ENCODE assay signal across 1 cellular context in the genomic region with DNA sequence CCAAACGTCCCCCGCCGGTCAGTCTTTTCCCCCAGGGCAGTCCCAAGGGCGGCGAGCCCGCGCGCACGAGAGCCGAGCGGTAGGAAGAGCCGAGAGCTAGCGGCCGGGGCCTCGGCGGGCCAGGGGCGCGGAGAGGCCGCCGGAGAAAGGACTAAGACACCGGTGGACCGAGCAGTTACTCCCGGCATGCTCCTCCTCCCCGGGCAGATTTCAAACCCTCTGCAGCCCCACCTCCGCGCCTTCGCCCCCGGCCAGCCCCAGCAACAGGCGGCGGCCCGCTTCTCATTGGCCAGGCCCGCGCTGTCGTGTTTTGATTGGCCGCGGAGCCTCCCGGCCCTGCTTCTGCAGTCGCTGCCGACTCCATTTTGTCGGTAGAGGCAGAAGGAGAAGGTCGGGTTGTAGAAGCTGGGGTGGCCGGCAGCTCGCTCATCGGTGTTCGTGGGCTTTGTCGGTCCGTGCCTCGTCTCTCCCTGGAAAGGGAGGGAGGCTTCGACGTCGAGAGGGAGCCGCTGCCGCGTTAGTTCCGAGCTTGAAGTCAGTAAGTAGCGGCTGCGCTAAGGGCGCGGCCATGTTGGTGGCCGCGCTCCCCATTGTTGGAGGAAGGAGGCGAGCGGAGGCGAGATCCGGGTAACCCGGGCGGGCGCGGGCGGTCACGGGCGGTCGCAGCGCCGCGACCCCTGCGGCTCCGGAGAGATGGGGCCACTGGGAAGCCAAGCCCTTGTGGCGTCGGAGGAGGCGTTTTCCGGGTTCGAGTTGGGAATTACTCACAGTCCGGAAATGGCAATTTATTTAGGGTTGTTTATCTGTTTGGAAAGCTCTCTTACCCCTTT.
TF ChIP-seq lines count a peak whose summit lies in the region.

PNRC2 (plus strand) TSS at position 368 of the 830 bp plus-strand sequence. CDS start 1,630 bp downstream, outside the sequence.

TF ChIP-seq in HepG2, 621 proteins besides CTCF, POLR2A, EP300 and RAD21 (continued from another document and continues in another):
- TF ChIP-seq, protein P1, sequence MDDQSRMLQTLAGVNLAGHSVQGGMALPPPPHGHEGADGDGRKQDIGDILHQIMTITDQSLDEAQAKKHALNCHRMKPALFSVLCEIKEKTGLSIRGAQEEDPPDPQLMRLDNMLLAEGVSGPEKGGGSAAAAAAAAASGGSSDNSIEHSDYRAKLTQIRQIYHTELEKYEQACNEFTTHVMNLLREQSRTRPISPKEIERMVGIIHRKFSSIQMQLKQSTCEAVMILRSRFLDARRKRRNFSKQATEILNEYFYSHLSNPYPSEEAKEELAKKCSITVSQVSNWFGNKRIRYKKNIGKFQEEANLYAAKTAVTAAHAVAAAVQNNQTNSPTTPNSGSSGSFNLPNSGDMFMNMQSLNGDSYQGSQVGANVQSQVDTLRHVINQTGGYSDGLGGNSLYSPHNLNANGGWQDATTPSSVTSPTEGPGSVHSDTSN (CRISPR knock-in tag; IDR thresholded peaks at IDR 0.05; ENCODE audit: borderline replicate concordance) = 0 out of 2 replicates have a peak, but pooled peaks have one; percentile 57
- TF ChIP-seq THAP11 (CRISPR knock-in tag; IDR thresholded peaks at IDR 0.05) (peak; percentile 77), HHEX (CRISPR knock-in tag; IDR thresholded peaks at IDR 0.05) (no peak), LCORL (IDR thresholded peaks at IDR 0.05) (no peak), LCORL (CRISPR knock-in tag; IDR thresholded peaks at IDR 0.05) (peak; percentile 58), AKAP8 (CRISPR knock-in tag; IDR thresholded peaks at IDR 0.05) (no peak), FOXK2 (IDR thresholded peaks at IDR 0.05) (no peak), TBX2 (CRISPR knock-in tag; IDR thresholded peaks at IDR 0.05; ENCODE audit: borderline replicate concordance) (peak; percentile 51), TBX3 (IDR thresholded peaks at IDR 0.05; ENCODE audit: borderline replicate concordance) (no peak), ZBTB7A (CRISPR knock-in tag; IDR thresholded peaks at IDR 0.05) (no peak), ZBTB49 (CRISPR knock-in tag; IDR thresholded peaks at IDR 0.05; ENCODE audit: borderline replicate concordance) (no peak), NFKBIZ (CRISPR knock-in tag; IDR thresholded peaks at IDR 0.05) (peak; percentile 74; the same call in 1 of the 2 replicates), ZSCAN12 (CRISPR knock-in tag; IDR thresholded peaks at IDR 0.05) (no peak), EEA1 (CRISPR knock-in tag; IDR thresholded peaks at IDR 0.05; ENCODE audit: borderline replicate concordance) (no peak), ZNF20 (CRISPR knock-in tag; IDR thresholded peaks at IDR 0.05) (0 out of 2 replicates have a peak, but pooled peaks have one; percentile 38), ZNF121 (CRISPR knock-in tag; IDR thresholded peaks at IDR 0.05) (no peak), ATAD3A (CRISPR knock-in tag; IDR thresholded peaks at IDR 0.05) (no peak), TOPORS (CRISPR knock-in tag; IDR thresholded peaks at IDR 0.05) (peak; percentile 61; the same call in 1 of the 2 replicates), NRL (CRISPR knock-in tag; IDR thresholded peaks at IDR 0.05; ENCODE audit: borderline replicate concordance) (no peak; the same call in 1 of the 2 replicates), CERS6 (CRISPR knock-in tag; IDR thresholded peaks at IDR 0.05) (no peak), ZKSCAN5 (CRISPR knock-in tag; IDR thresholded peaks at IDR 0.05) (no peak), ZNF343 (CRISPR knock-in tag; IDR thresholded peaks at IDR 0.05) (peak; percentile 59; the same call in 1 of the 2 replicates), AGO2 (optimal IDR thresholded peaks at IDR 0.05; ENCODE audit: low read depth, low read length) (peak; percentile 93), CREB1 (IDR thresholded peaks at IDR 0.05) (peak; percentile 53), CREB1 (CRISPR knock-in tag; IDR thresholded peaks at IDR 0.05) (peak; percentile 70), GTF3A (CRISPR knock-in tag; conservative IDR thresholded peaks at IDR 0.05) (0 out of 2 replicates have a peak, but pooled peaks have one; percentile 63), NFYC (CRISPR knock-in tag; IDR thresholded peaks at IDR 0.05) (peak; percentile 94), CEBPG (CRISPR knock-in tag; IDR thresholded peaks at IDR 0.05) (no peak; the same call in 1 of the 2 replicates)
- TF ChIP-seq, protein P2, sequence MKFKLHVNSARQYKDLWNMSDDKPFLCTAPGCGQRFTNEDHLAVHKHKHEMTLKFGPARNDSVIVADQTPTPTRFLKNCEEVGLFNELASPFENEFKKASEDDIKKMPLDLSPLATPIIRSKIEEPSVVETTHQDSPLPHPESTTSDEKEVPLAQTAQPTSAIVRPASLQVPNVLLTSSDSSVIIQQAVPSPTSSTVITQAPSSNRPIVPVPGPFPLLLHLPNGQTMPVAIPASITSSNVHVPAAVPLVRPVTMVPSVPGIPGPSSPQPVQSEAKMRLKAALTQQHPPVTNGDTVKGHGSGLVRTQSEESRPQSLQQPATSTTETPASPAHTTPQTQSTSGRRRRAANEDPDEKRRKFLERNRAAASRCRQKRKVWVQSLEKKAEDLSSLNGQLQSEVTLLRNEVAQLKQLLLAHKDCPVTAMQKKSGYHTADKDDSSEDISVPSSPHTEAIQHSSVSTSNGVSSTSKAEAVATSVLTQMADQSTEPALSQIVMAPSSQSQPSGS (CRISPR knock-in tag; IDR thresholded peaks at IDR 0.05) = peak; percentile 75
- TF ChIP-seq, protein P3, sequence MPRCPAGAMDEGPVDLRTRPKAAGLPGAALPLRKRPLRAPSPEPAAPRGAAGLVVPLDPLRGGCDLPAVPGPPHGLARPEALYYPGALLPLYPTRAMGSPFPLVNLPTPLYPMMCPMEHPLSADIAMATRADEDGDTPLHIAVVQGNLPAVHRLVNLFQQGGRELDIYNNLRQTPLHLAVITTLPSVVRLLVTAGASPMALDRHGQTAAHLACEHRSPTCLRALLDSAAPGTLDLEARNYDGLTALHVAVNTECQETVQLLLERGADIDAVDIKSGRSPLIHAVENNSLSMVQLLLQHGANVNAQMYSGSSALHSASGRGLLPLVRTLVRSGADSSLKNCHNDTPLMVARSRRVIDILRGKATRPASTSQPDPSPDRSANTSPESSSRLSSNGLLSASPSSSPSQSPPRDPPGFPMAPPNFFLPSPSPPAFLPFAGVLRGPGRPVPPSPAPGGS (CRISPR knock-in tag; IDR thresholded peaks at IDR 0.05) = no peak
- TF ChIP-seq, protein P4, sequence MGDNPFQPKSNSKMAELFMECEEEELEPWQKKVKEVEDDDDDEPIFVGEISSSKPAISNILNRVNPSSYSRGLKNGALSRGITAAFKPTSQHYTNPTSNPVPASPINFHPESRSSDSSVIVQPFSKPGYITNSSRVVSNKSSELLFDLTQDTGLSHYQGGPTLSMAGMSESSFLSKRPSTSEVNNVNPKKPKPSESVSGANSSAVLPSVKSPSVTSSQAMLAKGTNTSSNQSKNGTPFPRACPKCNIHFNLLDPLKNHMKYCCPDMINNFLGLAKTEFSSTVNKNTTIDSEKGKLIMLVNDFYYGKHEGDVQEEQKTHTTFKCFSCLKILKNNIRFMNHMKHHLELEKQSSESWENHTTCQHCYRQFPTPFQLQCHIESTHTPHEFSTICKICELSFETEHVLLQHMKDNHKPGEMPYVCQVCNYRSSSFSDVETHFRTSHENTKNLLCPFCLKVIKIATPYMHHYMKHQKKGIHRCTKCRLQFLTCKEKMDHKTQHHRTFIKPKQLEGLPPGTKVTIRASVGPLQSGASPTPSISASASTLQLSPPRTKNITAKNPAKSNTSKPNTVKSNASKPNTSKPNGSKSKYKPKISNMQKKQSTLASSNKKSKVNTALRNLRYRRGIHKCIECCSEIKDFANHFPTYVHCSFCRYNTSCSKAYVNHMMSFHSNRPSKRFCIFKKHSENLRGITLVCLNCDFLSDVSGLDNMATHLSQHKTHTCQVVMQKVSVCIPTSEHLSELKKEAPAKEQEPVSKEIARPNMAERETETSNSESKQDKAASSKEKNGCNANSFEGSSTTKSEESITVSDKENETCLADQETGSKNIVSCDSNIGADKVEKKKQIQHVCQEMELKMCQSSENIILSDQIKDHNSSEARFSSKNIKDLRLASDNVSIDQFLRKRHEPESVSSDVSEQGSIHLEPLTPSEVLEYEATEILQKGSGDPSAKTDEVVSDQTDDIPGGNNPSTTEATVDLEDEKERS (CRISPR knock-in tag; IDR thresholded peaks at IDR 0.05) = peak; percentile 61; the same call in 1 of the 2 replicates
- TF ChIP-seq, protein P5, sequence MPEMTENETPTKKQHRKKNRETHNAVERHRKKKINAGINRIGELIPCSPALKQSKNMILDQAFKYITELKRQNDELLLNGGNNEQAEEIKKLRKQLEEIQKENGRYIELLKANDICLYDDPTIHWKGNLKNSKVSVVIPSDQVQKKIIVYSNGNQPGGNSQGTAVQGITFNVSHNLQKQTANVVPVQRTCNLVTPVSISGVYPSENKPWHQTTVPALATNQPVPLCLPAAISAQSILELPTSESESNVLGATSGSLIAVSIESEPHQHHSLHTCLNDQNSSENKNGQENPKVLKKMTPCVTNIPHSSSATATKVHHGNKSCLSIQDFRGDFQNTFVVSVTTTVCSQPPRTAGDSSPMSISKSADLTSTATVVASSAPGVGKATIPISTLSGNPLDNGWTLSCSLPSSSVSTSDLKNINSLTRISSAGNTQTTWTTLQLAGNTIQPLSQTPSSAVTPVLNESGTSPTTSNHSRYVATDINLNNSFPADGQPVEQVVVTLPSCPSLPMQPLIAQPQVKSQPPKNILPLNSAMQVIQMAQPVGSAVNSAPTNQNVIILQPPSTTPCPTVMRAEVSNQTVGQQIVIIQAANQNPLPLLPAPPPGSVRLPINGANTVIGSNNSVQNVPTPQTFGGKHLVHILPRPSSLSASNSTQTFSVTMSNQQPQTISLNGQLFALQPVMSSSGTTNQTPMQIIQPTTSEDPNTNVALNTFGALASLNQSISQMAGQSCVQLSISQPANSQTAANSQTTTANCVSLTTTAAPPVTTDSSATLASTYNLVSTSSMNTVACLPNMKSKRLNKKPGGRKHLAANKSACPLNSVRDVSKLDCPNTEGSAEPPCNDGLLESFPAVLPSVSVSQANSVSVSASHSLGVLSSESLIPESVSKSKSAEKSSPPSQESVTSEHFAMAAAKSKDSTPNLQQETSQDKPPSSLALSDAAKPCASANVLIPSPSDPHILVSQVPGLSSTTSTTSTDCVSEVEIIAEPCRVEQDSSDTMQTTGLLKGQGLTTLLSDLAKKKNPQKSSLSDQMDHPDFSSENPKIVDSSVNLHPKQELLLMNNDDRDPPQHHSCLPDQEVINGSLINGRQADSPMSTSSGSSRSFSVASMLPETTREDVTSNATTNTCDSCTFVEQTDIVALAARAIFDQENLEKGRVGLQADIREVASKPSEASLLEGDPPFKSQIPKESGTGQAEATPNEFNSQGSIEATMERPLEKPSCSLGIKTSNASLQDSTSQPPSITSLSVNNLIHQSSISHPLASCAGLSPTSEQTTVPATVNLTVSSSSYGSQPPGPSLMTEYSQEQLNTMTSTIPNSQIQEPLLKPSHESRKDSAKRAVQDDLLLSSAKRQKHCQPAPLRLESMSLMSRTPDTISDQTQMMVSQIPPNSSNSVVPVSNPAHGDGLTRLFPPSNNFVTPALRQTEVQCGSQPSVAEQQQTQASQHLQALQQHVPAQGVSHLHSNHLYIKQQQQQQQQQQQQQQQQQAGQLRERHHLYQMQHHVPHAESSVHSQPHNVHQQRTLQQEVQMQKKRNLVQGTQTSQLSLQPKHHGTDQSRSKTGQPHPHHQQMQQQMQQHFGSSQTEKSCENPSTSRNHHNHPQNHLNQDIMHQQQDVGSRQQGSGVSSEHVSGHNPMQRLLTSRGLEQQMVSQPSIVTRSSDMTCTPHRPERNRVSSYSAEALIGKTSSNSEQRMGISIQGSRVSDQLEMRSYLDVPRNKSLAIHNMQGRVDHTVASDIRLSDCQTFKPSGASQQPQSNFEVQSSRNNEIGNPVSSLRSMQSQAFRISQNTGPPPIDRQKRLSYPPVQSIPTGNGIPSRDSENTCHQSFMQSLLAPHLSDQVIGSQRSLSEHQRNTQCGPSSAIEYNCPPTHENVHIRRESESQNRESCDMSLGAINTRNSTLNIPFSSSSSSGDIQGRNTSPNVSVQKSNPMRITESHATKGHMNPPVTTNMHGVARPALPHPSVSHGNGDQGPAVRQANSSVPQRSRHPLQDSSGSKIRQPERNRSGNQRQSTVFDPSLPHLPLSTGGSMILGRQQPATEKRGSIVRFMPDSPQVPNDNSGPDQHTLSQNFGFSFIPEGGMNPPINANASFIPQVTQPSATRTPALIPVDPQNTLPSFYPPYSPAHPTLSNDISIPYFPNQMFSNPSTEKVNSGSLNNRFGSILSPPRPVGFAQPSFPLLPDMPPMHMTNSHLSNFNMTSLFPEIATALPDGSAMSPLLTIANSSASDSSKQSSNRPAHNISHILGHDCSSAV (CRISPR knock-in tag; IDR thresholded peaks at IDR 0.05; ENCODE audit: borderline replicate concordance) = 0 out of 2 replicates have a peak, but pooled peaks have one; percentile 49
- TF ChIP-seq, protein P6, sequence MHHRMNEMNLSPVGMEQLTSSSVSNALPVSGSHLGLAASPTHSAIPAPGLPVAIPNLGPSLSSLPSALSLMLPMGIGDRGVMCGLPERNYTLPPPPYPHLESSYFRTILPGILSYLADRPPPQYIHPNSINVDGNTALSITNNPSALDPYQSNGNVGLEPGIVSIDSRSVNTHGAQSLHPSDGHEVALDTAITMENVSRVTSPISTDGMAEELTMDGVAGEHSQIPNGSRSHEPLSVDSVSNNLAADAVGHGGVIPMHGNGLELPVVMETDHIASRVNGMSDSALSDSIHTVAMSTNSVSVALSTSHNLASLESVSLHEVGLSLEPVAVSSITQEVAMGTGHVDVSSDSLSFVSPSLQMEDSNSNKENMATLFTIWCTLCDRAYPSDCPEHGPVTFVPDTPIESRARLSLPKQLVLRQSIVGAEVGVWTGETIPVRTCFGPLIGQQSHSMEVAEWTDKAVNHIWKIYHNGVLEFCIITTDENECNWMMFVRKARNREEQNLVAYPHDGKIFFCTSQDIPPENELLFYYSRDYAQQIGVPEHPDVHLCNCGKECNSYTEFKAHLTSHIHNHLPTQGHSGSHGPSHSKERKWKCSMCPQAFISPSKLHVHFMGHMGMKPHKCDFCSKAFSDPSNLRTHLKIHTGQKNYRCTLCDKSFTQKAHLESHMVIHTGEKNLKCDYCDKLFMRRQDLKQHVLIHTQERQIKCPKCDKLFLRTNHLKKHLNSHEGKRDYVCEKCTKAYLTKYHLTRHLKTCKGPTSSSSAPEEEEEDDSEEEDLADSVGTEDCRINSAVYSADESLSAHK (CRISPR knock-in tag; IDR thresholded peaks at IDR 0.05; ENCODE audit: borderline replicate concordance) = no peak
